In the genomic region with DNA sequence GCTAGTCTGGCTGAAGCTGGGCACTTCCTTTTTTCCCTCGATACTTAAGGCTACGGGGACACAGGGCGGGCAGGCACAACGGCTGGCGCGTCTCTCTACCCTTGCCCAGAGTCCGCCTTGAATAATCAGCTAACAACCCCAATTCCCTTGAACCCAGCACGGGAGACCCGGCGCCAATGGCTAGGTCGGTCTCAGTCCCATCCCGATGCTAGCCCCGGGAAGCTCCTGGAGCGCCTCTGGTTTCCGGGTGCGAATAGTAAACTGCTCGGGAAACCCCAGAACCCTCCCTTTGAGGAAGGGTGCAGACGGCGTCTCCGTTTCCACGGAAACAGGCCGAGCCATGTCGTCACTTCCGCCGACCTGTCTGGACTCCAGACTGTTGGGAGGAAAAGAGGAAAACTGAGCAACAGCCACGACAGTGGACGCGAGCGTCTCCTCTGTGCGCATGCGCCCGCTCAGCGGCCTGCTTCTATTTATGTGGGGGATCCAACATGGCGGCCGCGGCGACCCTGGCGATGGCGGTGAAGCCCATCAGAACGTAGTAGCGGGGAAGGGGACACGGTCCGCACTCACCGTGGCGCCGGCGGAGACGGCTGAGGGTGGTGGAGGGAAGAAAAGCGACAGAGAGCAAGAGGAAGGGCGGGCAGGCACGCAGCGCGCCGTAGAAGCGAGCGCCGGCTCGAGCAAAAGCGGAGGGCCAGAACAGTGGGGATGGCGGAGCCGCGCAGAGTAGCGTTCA, we compare ENCODE assay signal across 1 cellular context.
TF ChIP-seq lines count a peak whose summit lies in the region.

UBN2 (plus strand) TSS at position 464 of the 739 bp plus-strand sequence; CDS start at position 712, 248 bp downstream.

TF ChIP-seq in K562, 482 proteins besides CTCF, POLR2A, EP300 and RAD21 (continued from another document and continues in another):
- TF ChIP-seq, protein P1, sequence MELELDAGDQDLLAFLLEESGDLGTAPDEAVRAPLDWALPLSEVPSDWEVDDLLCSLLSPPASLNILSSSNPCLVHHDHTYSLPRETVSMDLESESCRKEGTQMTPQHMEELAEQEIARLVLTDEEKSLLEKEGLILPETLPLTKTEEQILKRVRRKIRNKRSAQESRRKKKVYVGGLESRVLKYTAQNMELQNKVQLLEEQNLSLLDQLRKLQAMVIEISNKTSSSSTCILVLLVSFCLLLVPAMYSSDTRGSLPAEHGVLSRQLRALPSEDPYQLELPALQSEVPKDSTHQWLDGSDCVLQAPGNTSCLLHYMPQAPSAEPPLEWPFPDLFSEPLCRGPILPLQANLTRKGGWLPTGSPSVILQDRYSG (tag; conservative IDR thresholded peaks at IDR 0.05; ENCODE audit: low read depth), result no peak
- no peak for TF ChIP-seq PPARD (CRISPR knock-in tag; IDR thresholded peaks at IDR 0.05)
- no peak for TF ChIP-seq ZNF79 (CRISPR knock-in tag; IDR thresholded peaks at IDR 0.05; ENCODE audit: low read depth)
- TF ChIP-seq, protein P2, sequence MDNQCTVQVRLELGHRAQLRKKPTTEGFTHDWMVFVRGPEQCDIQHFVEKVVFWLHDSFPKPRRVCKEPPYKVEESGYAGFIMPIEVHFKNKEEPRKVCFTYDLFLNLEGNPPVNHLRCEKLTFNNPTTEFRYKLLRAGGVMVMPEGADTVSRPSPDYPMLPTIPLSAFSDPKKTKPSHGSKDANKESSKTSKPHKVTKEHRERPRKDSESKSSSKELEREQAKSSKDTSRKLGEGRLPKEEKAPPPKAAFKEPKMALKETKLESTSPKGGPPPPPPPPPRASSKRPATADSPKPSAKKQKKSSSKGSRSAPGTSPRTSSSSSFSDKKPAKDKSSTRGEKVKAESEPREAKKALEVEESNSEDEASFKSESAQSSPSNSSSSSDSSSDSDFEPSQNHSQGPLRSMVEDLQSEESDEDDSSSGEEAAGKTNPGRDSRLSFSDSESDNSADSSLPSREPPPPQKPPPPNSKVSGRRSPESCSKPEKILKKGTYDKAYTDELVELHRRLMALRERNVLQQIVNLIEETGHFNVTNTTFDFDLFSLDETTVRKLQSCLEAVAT (IDR thresholded peaks at IDR 0.05), result peak in 1 of 2 experiments; percentile 80; a peak in 2 of 4 replicates
- TF ChIP-seq CHD2 (IDR thresholded peaks at IDR 0.05; ENCODE audit: low read depth, low read length), result no peak
- TF ChIP-seq BRCA1 (IDR thresholded peaks at IDR 0.05), result no peak
- TF ChIP-seq BRCA1 (CRISPR knock-in tag; IDR thresholded peaks at IDR 0.05), result no peak; the same call in 1 of the 2 replicates
- no peak for TF ChIP-seq ZNF75A (CRISPR knock-in tag; IDR thresholded peaks at IDR 0.05)
- TF ChIP-seq DDX20 (tag; IDR thresholded peaks at IDR 0.05; ENCODE audit: low read depth), result no peak
- peak; percentile 74; the same call in 1 of the 2 replicates for TF ChIP-seq NBN (IDR thresholded peaks at IDR 0.05; ENCODE audit: low read depth)
- peak; percentile 100 for TF ChIP-seq NRF1 (conservative IDR thresholded peaks at IDR 0.05 in 1 of 2, IDR thresholded peaks at IDR 0.05 in 1 of 2)
- TF ChIP-seq GTF2F1 (IDR thresholded peaks at IDR 0.05; ENCODE audit: low read depth, low read length), result 0 out of 2 replicates have a peak, but pooled peaks have one; percentile 49
- no peak for TF ChIP-seq ZNF780A (CRISPR knock-in tag; IDR thresholded peaks at IDR 0.05)
- peak; percentile 95 for TF ChIP-seq POLR2AphosphoS5 (IDR thresholded peaks at IDR 0.05; ENCODE audit: control insufficient read depth, insufficient read depth, low read depth, low read length)
- TF ChIP-seq CGGBP1 (CRISPR knock-in tag; IDR thresholded peaks at IDR 0.05), result no peak
- TF ChIP-seq ARNT (IDR thresholded peaks at IDR 0.05), result no peak
- TF ChIP-seq YY1 (IDR thresholded peaks at IDR 0.05; ENCODE audit: borderline replicate concordance in 1 of 3, control insufficient read depth in 1 of 3, extremely low read depth in 1 of 3, insufficient read depth in 3 of 3, insufficient read length in 1 of 3, insufficient replicate concordance in 2 of 3, low read depth in 1 of 3, low read length in 2 of 3), result peak; percentile 96 to 99 (median 98)
- TF ChIP-seq, protein P3, sequence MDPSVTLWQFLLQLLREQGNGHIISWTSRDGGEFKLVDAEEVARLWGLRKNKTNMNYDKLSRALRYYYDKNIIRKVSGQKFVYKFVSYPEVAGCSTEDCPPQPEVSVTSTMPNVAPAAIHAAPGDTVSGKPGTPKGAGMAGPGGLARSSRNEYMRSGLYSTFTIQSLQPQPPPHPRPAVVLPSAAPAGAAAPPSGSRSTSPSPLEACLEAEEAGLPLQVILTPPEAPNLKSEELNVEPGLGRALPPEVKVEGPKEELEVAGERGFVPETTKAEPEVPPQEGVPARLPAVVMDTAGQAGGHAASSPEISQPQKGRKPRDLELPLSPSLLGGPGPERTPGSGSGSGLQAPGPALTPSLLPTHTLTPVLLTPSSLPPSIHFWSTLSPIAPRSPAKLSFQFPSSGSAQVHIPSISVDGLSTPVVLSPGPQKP (CRISPR knock-in tag; IDR thresholded peaks at IDR 0.05), result no peak
- TF ChIP-seq MEF2A (IDR thresholded peaks at IDR 0.05; ENCODE audit: control insufficient read depth, low read depth, low read length), result no peak
- no peak for TF ChIP-seq HNRNPUL1 (IDR thresholded peaks at IDR 0.05; ENCODE audit: low read length)
- TF ChIP-seq CBX3 (IDR thresholded peaks at IDR 0.05; ENCODE audit: borderline replicate concordance in 1 of 2, low read length in 2 of 2), result no peak; a peak in 1 of 3 replicates
- no peak for TF ChIP-seq ZNF717 (CRISPR knock-in tag; IDR thresholded peaks at IDR 0.05)
- no peak for TF ChIP-seq SMAD2 (IDR thresholded peaks at IDR 0.05; ENCODE audit: low read depth, low read length)
- 0 out of 2 replicates have a peak, but pooled peaks have one; percentile 52 for TF ChIP-seq ZNF23 (CRISPR knock-in tag; IDR thresholded peaks at IDR 0.05)
- 0 out of 2 replicates have a peak, but pooled peaks have one; percentile 63 for TF ChIP-seq ZBTB49 (CRISPR knock-in tag; IDR thresholded peaks at IDR 0.05; ENCODE audit: borderline replicate concordance)
- TF ChIP-seq RFX7 (CRISPR knock-in tag; IDR thresholded peaks at IDR 0.05), result no peak
- no peak for TF ChIP-seq ADNP (tag; IDR thresholded peaks at IDR 0.05)
- no peak; the same call in 1 of the 2 replicates for TF ChIP-seq CEBPG (CRISPR knock-in tag; IDR thresholded peaks at IDR 0.05)
- no peak for TF ChIP-seq CEBPG (tag; conservative IDR thresholded peaks at IDR 0.05 in 1 of 2, IDR thresholded peaks at IDR 0.05 in 1 of 2)
- TF ChIP-seq BACH1 (tag; IDR thresholded peaks at IDR 0.05), result no peak
- TF ChIP-seq TAF7 (tag; IDR thresholded peaks at IDR 0.05), result peak; percentile 98
- no peak for TF ChIP-seq KLF16 (IDR thresholded peaks at IDR 0.05)
- no peak for TF ChIP-seq ZNF785 (CRISPR knock-in tag; IDR thresholded peaks at IDR 0.05)
- peak; percentile 90 for TF ChIP-seq FOXJ2 (tag; IDR thresholded peaks at IDR 0.05)
- TF ChIP-seq, protein P4, sequence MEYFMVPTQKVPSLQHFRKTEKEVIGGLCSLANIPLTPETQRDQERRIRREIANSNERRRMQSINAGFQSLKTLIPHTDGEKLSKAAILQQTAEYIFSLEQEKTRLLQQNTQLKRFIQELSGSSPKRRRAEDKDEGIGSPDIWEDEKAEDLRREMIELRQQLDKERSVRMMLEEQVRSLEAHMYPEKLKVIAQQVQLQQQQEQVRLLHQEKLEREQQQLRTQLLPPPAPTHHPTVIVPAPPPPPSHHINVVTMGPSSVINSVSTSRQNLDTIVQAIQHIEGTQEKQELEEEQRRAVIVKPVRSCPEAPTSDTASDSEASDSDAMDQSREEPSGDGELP (CRISPR knock-in tag; IDR thresholded peaks at IDR 0.05; ENCODE audit: borderline replicate concordance), result peak; percentile 83
- TF ChIP-seq FIP1L1 (IDR thresholded peaks at IDR 0.05; ENCODE audit: low read depth, low read length, poor library complexity, severe bottlenecking), result peak; percentile 60
- TF ChIP-seq ZNF184 (CRISPR knock-in tag; IDR thresholded peaks at IDR 0.05), result no peak
- 0 out of 2 replicates have a peak, but pooled peaks have one; percentile 14 for TF ChIP-seq HDAC6 (IDR thresholded peaks at IDR 0.05; ENCODE audit: low read depth, low read length)
- no peak for TF ChIP-seq ARID3A (IDR thresholded peaks at IDR 0.05; ENCODE audit: borderline replicate concordance, low read depth, low read length)
- TF ChIP-seq GABPA (tag; conservative IDR thresholded peaks at IDR 0.05; ENCODE audit: low read depth), result peak; percentile 98
- no peak for TF ChIP-seq HNRNPH1 (optimal IDR thresholded peaks at IDR 0.05; ENCODE audit: low read depth, low read length)
- no peak for TF ChIP-seq ZNF592 (IDR thresholded peaks at IDR 0.05)
- no peak for TF ChIP-seq ZBTB5 (IDR thresholded peaks at IDR 0.05)
